22 cellular contexts compared by ENCODE assay signal in the genomic region with DNA sequence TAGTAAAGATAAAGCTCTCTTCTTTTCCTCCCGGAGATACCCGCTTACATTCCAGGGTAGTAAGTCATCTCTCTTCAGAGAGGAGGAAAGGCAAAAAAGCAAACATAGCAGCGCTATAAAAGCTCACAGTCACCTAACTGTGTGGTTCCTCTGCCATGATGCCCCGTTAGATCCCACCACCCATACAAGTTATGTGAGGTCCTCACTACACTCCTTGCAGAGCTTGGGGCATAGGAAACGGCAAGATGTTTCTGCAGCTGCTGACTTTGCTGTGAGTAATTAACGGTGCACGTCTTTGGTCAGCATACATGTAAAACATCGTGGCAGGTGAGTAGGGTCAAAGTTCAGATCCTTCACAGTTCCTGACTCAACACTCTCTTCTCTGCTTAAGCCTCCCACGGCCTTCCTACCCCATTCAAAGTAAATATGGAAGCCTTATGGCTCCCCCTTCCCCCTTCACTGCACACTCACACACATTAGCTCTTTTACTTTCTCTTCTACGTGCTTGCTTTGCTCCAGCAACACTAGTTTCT.
DNase-seq lines count a peak whose midpoint lies in the region; FAIRE-seq and TF ChIP-seq lines count a peak whose summit lies in the region.
"Had no signal": no experiment of that assay in that cellular context is flagged by ENCODE, and none has a peak within 500 bp of the region (broad histone marks: within the 10 kb centered on the region; RNA-seq: fewer than 3 reads in every experiment).

No MANE protein-coding gene starts in this region.

- peak; percentile 8 for DNase-seq in HK-2 (ENCODE audit: unreplicated experiment)
- peak; percentile 1 for DNase-seq in amniotic epithelial cell (ENCODE audit: low read depth)
- peak; percentile 72 for DNase-seq in kidney tubule cell (ENCODE audit: low spot score)
- DNase-seq in urothelium cell line (ENCODE audit: low spot score): peak; percentile 54
- DNase-seq in UCSD-AML1 (lab: John Stamatoyannopoulos, UW; ENCODE audit: unreplicated experiment): no peak
- no peak for DNase-seq in glutamatergic neuron
- DNase-seq in activated T-helper 2 cell treated with anti-CD3 and anti-CD28 coated beads, Interferon-gamma antibody, Interleukin-2, Interleukin-4, amounts not matched to agents 10 μg/mL and 5 μg/mL and 100 μg/mL, durations not matched to agents 14 hours and 24 hours and 36 hours (ENCODE audit: low spot score): no peak
- DNase-seq: activated CD4-positive, alpha-beta T cell treated with anti-CD3 and anti-CD28 coated beads, Interleukin-2, amount 10 ng/mL, durations not matched to agents 7 days and 5 days; activated naive CD8-positive, alpha-beta T cell treated with anti-CD3 and anti-CD28 coated beads for 36 hours; brain microvascular endothelial cell; CD8-positive, alpha-beta memory T cell; cortex of kidney; HFFc6; immature natural killer cell; MG63; NCI-H1436 treated with DMSO at 0.1 percent for 48 hours; NCI-H2171; NCI-H526 treated with DMSO at 0.1 percent for 48 hours; SHP77; substantia nigra had no signal

- H3K4me3 Mint-ChIP-seq in glutamatergic neuron (ENCODE audit: unreplicated experiment): no peak overlapping the region
- H3K4me3 Mint-ChIP-seq in activated T-helper 2 cell treated with anti-CD3 and anti-CD28 coated beads, Interferon-gamma antibody, Interleukin-2, Interleukin-4, amounts not matched to agents 10 μg/mL and 5 μg/mL and 100 μg/mL, durations not matched to agents 14 hours and 24 hours and 36 hours (ENCODE audit: low read depth): no peak overlapping the region
- H3K4me3 Mint-ChIP-seq: activated CD4-positive, alpha-beta T cell treated with anti-CD3 and anti-CD28 coated beads, Interleukin-2, amount 10 ng/mL, durations not matched to agents 7 days and 5 days; activated naive CD8-positive, alpha-beta T cell treated with anti-CD3 and anti-CD28 coated beads for 36 hours; activated T-helper 17 cell treated with anti-CD3 and anti-CD28 coated beads, Interleukin-2, amount 50 U/mL, for 72 hours; CD8-positive, alpha-beta memory T cell; HFFc6; immature natural killer cell had no signal

- no peaks in the 10 kb centered on the region for H3K27me3 Mint-ChIP-seq in glutamatergic neuron (ENCODE audit: unreplicated experiment)
- H3K27me3 Mint-ChIP-seq in activated T-helper 2 cell treated with anti-CD3 and anti-CD28 coated beads, Interferon-gamma antibody, Interleukin-2, Interleukin-4, amounts not matched to agents 10 μg/mL and 5 μg/mL and 100 μg/mL, durations not matched to agents 14 hours and 24 hours and 36 hours (ENCODE audit: low read depth): no peaks in the 10 kb centered on the region

- no peak for FAIRE-seq in urothelium cell line (lab: Jason Lieb, UNC)

- no peaks in the 10 kb centered on the region for H3K9me3 Mint-ChIP-seq in glutamatergic neuron (ENCODE audit: unreplicated experiment)
- H3K9me3 Mint-ChIP-seq in activated T-helper 2 cell treated with anti-CD3 and anti-CD28 coated beads, Interferon-gamma antibody, Interleukin-2, Interleukin-4, amounts not matched to agents 10 μg/mL and 5 μg/mL and 100 μg/mL, durations not matched to agents 14 hours and 24 hours and 36 hours: no peaks in the 10 kb centered on the region
- H3K9me3 Mint-ChIP-seq: activated CD4-positive, alpha-beta T cell treated with anti-CD3 and anti-CD28 coated beads, Interleukin-2, amount 10 ng/mL, durations not matched to agents 7 days and 5 days; activated naive CD8-positive, alpha-beta T cell treated with anti-CD3 and anti-CD28 coated beads for 36 hours; activated T-helper 17 cell treated with anti-CD3 and anti-CD28 coated beads, Interleukin-2, amount 50 U/mL, for 72 hours; IgD-negative memory B cell had no signal

- TF ChIP-seq CTCF in glutamatergic neuron (IDR thresholded peaks at IDR 0.05; ENCODE audit: partially characterized antibody, unreplicated experiment): no peak

- H3K36me3 Mint-ChIP-seq in glutamatergic neuron (ENCODE audit: unreplicated experiment): no peaks in the 10 kb centered on the region
- H3K36me3 Mint-ChIP-seq in activated T-helper 2 cell treated with anti-CD3 and anti-CD28 coated beads, Interferon-gamma antibody, Interleukin-2, Interleukin-4, amounts not matched to agents 10 μg/mL and 5 μg/mL and 100 μg/mL, durations not matched to agents 14 hours and 24 hours and 36 hours (ENCODE audit: low read depth): no peaks in the 10 kb centered on the region
- H3K36me3 Mint-ChIP-seq: activated naive CD8-positive, alpha-beta T cell treated with anti-CD3 and anti-CD28 coated beads for 36 hours; CD8-positive, alpha-beta memory T cell; IgD-negative memory B cell; immature natural killer cell had no signal

- H3K27ac Mint-ChIP-seq in glutamatergic neuron (ENCODE audit: unreplicated experiment): no peak overlapping the region
- no peak overlapping the region for H3K27ac Mint-ChIP-seq in activated T-helper 2 cell treated with anti-CD3 and anti-CD28 coated beads, Interferon-gamma antibody, Interleukin-2, Interleukin-4, amounts not matched to agents 10 μg/mL and 5 μg/mL and 100 μg/mL, durations not matched to agents 14 hours and 24 hours and 36 hours
- H3K27ac Mint-ChIP-seq: activated CD4-positive, alpha-beta T cell treated with anti-CD3 and anti-CD28 coated beads, Interleukin-2, amount 10 ng/mL, durations not matched to agents 7 days and 5 days; activated naive CD8-positive, alpha-beta T cell treated with anti-CD3 and anti-CD28 coated beads for 36 hours; activated T-helper 17 cell treated with anti-CD3 and anti-CD28 coated beads, Interleukin-2, amount 50 U/mL, for 72 hours; HFFc6; IgD-negative memory B cell; immature natural killer cell had no signal

- intact Hi-C loops in activated T-helper 2 cell treated with anti-CD3 and anti-CD28 coated beads, Interferon-gamma antibody, Interleukin-2, Interleukin-4, amounts not matched to agents 10 μg/mL and 5 μg/mL and 100 μg/mL, durations not matched to agents 14 hours and 24 hours and 36 hours (cut with micrococcal nuclease): no loop called here

- peaks cover 2% of the 10 kb centered on the region for H3K4me1 Mint-ChIP-seq in glutamatergic neuron (ENCODE audit: low read depth, unreplicated experiment)
- H3K4me1 Mint-ChIP-seq in activated T-helper 2 cell treated with anti-CD3 and anti-CD28 coated beads, Interferon-gamma antibody, Interleukin-2, Interleukin-4, amounts not matched to agents 10 μg/mL and 5 μg/mL and 100 μg/mL, durations not matched to agents 14 hours and 24 hours and 36 hours (ENCODE audit: low read depth): peaks cover 2% of the 10 kb centered on the region
- H3K4me1 Mint-ChIP-seq: activated naive CD8-positive, alpha-beta T cell treated with anti-CD3 and anti-CD28 coated beads for 36 hours; activated T-helper 17 cell treated with anti-CD3 and anti-CD28 coated beads, Interleukin-2, amount 50 U/mL, for 72 hours; CD8-positive, alpha-beta memory T cell; immature natural killer cell had no signal

Comparison
In these comparisons a context has a peak if more than half of its experiments do, and no peak if none do; other contexts are left out.
1. DNase-seq: peak in HK-2 (single experiment), amniotic epithelial cell (single experiment), kidney tubule cell (single experiment) and urothelium cell line (single experiment); none in UCSD-AML1 (single experiment), glutamatergic neuron (single experiment) and activated T-helper 2 cell treated with anti-CD3 and anti-CD28 coated beads, Interferon-gamma antibody, Interleukin-2, Interleukin-4, amounts not matched to agents 10 μg/mL and 5 μg/mL and 100 μg/mL, durations not matched to agents 14 hours and 24 hours and 36 hours (single experiment).